In genomic region chr5:138337685-138338410, GRCh38 we compare ENCODE assay signal across 8 cellular contexts. TPM values are rescaled to one million over a fixed set of nuclear protein-coding genes. Genes with fewer than 3 reads are reported as not detected.
DNase-seq lines count a peak whose midpoint lies in the region; ATAC-seq and TF ChIP-seq lines count a peak whose summit lies in the region.

Gene FAM53C (plus strand): TSS chr5:138338266. CDS start chr5:138341336, 3,070 bp downstream.

- peak within 1 kb of the TSS; percentile 91 for H3K4me3 ChIP-seq in AG04450 (ENCODE audit: low read depth, low read length)

- CTCF ChIA-PET in AG04450 (lab: Charles Lee): interaction anchor here (1.1 to 7.9 kb wide), 2 partner anchors 14 to 55 kb away, joined by 3 to 169 read pairs; partner anchors contain the start of gene KDM3B

- ATAC-seq in GM18873 (IDR thresholded peaks at IDR 0.05; ENCODE audit: low FRiP score, unreplicated experiment) (peak; percentile 64), HG03135 (IDR thresholded peaks at IDR 0.05; ENCODE audit: unreplicated experiment) (peak; percentile 84)

- POLR2A ChIA-PET in AG04450 (lab: Yijun Ruan, JAX): interaction anchor here (0.6 to 3.1 kb wide), 14 partner anchors 11 to 434 kb away, joined by 3 to 88 read pairs (median 4); partner anchors contain the start of genes BRD8, CDC23, EGR1 and ETF1

- peak within 1 kb of the TSS; percentile 98 for H3K27ac ChIP-seq in AG04450 (ENCODE audit: low read depth, low read length)
- H3K27ac ChIP-seq in caudate nucleus (ENCODE audit: low read depth, low read length): peak within 1 kb of the TSS; percentile 99

- no peaks in the 10 kb centered on the region for H3K27me3 ChIP-seq in AG04450 (ENCODE audit: control insufficient read depth, insufficient read depth, low read length)

- TF ChIP-seq CTCF in AG04450 (IDR thresholded peaks at IDR 0.05; ENCODE audit: low read depth, low read length): no peak

- DNase-seq in AG04450 (ENCODE audit: low read depth, low spot score) (peak; percentile 84), NCI-H226 (peak; percentile 84), caudate nucleus (lab: John Stamatoyannopoulos, UW) (peak; percentile 71 to 99 (median 92)), iris pigment epithelial cell (ENCODE audit: low read depth) (peak; percentile 91)
- DNase-seq in activated CD4-positive, CD25-positive, alpha-beta regulatory T cell (lab: John Stamatoyannopoulos, UW): peak; percentile 85 to 92 (median 87)
- peak; percentile 83 to 87 for DNase-seq in stimulated activated CD4-positive, alpha-beta T cell treated with anti-CD3 and anti-CD28 coated beads, Interleukin-12 subunit alpha, Interleukin-12 subunit beta, amount 100 ng/mL, for 24 hours (ENCODE audit: low read depth in 2 of 2)

- H3K9me3 ChIP-seq in AG04450 (ENCODE audit: control insufficient read depth, insufficient read depth, low read length): no peaks in the 10 kb centered on the region

RNA-seq across cellular contexts. Expression of gene FAM53C, which starts in this region (rescaled TPM):
- 35.6 and 35.9 TPM in 2 replicates for polyA plus RNA-seq in AG04450 (2011; rRNA removed)
- 48.7 and 51.9 TPM in 2 replicates for polyA minus RNA-seq in AG04450 (2011; rRNA and poly(A)+ RNA removed)

Comparison
In these comparisons a context has a peak if more than half of its experiments do, and no peak if none do; other contexts are left out.
1. Peak in every context shown above with its lines: DNase-seq, ATAC-seq, H3K4me3 ChIP-seq and H3K27ac ChIP-seq.